In genomic region chr22:27892811-27893210, GRCh38 we compare ENCODE assay signal across 21 cellular contexts. TPM values are rescaled to one million over a fixed set of nuclear protein-coding genes. Genes with fewer than 3 reads are reported as not detected.
DNase-seq lines count a peak whose midpoint lies in the region; ATAC-seq and TF ChIP-seq lines count a peak whose summit lies in the region.
"Had no signal": no experiment of that assay in that cellular context is flagged by ENCODE, and none has a peak within 500 bp of the region (broad histone marks: within the 10 kb centered on the region; RNA-seq: fewer than 3 reads in every experiment).

No MANE protein-coding gene starts in this region.

- H3K9me3 Mint-ChIP-seq in activated T-cell treated with anti-CD3 and anti-CD28 coated beads, Interleukin-2, amount 50 U/mL, for 72 hours: no peaks in the 10 kb centered on the region
- H3K9me3 Mint-ChIP-seq in activated T-cell treated with anti-CD3 and anti-CD28 coated beads, Interleukin-2, amount 50 U/mL, for 4 hours: no peaks in the 10 kb centered on the region
- H3K9me3 Mint-ChIP-seq in stimulated activated effector memory CD8-positive, alpha-beta T cell treated with anti-CD3 and anti-CD28 coated beads, Interleukin-12 subunit alpha, Interleukin-12 subunit beta, amount 100 ng/mL, for 72 hours: no peaks in the 10 kb centered on the region
- no peaks in the 10 kb centered on the region for H3K9me3 Mint-ChIP-seq in CD8-positive, alpha-beta T cell
- no peaks in the 10 kb centered on the region for H3K9me3 Mint-ChIP-seq in MCF 10A (ENCODE audit: unreplicated experiment)
- H3K9me3 Mint-ChIP-seq: brain; memory B cell; stimulated activated naive CD8-positive, alpha-beta T cell treated with anti-CD3 and anti-CD28 coated beads, Interleukin-15, amount 100 ng/mL, for 72 hours had no signal

- H3K36me3 ChIP-seq in esophagus muscularis mucosa (peaks cover 13 to 96% (median 79%) of the 10 kb centered on the region in 4 donors), liver (ENCODE audit: control insufficient read depth in 4 of 4, insufficient read depth in 3 of 4, low read depth in 1 of 4, low read length in 3 of 4) (peaks cover 0 to 24% (median 10%) of the 10 kb centered on the region in 4 donors)
- peaks cover 28% of the 10 kb centered on the region for H3K36me3 ChIP-seq in CD8-positive, alpha-beta T cell (ENCODE audit: insufficient read depth, low read length)

- CTCF ChIA-PET in CD8-positive, alpha-beta T cell (lab: Charles Lee): no interaction called here
- CTCF ChIA-PET in MCF 10A (lab: Yijun Ruan, JAX): interaction anchor here (0.6 to 2.0 kb wide), 6 partner anchors 9 to 616 kb away, joined by 3 to 8 read pairs (median 4); no protein-coding TSS in a partner anchor

- intact Hi-C loops in esophagus muscularis mucosa (cut with DNase I): no loop called here
- intact Hi-C loops in CD8-positive, alpha-beta T cell (cut with DNase I, micrococcal nuclease): no loop called here
- intact Hi-C loops in MCF 10A (cut with micrococcal nuclease): no loop called here

- no peak overlapping the region for H3K4me3 Mint-ChIP-seq in activated T-cell treated with anti-CD3 and anti-CD28 coated beads, Interleukin-2, amount 50 U/mL, for 72 hours
- no peak overlapping the region for H3K4me3 Mint-ChIP-seq in activated T-cell treated with anti-CD3 and anti-CD28 coated beads, Interleukin-2, amount 50 U/mL, for 4 hours
- no peak overlapping the region for H3K4me3 Mint-ChIP-seq in stimulated activated effector memory CD8-positive, alpha-beta T cell treated with anti-CD3 and anti-CD28 coated beads, Interleukin-12 subunit alpha, Interleukin-12 subunit beta, amount 100 ng/mL, for 72 hours
- H3K4me3 Mint-ChIP-seq in CD8-positive, alpha-beta T cell: no peak overlapping the region
- no peak overlapping the region for H3K4me3 Mint-ChIP-seq in MCF 10A (ENCODE audit: unreplicated experiment)
- H3K4me3 Mint-ChIP-seq: brain; memory B cell; stimulated activated naive CD8-positive, alpha-beta T cell treated with anti-CD3 and anti-CD28 coated beads, Interleukin-15, amount 100 ng/mL, for 72 hours had no signal

- H3K9me3 ChIP-seq in esophagus muscularis mucosa: no peaks in the 10 kb centered on the region
- no peaks in the 10 kb centered on the region for H3K9me3 ChIP-seq in liver (ENCODE audit: control insufficient read depth in 4 of 4, low read length in 3 of 4)
- H3K9me3 ChIP-seq in CD8-positive, alpha-beta T cell (ENCODE audit: low read length): no peaks in the 10 kb centered on the region
- H3K9me3 ChIP-seq: transverse colon had no signal

- peak overlapping the region; percentile 50 to 64 (median 60) for H3K27ac ChIP-seq in esophagus muscularis mucosa (replicated peaks in 1 of 4)
- H3K27ac ChIP-seq in liver (ENCODE audit: low read depth in 1 of 2, low read length in 2 of 2): peak overlapping the region; percentile 79 to 82
- H3K27ac ChIP-seq in CD8-positive, alpha-beta T cell (ENCODE audit: low read depth, low read length): no peak overlapping the region

- H3K27me3 ChIP-seq in esophagus muscularis mucosa (no peaks in the 10 kb centered on the region), liver (ENCODE audit: control insufficient read depth in 4 of 4, insufficient read depth in 4 of 4, low read length in 3 of 4) (no peaks in the 10 kb centered on the region)
- H3K27me3 ChIP-seq in CD8-positive, alpha-beta T cell (ENCODE audit: insufficient read depth, low read length): no peaks in the 10 kb centered on the region
- H3K27me3 ChIP-seq: transverse colon had no signal

- TF ChIP-seq RAD21 in liver (IDR thresholded peaks at IDR 0.05): peak; percentile 33 to 49

- no peak for ATAC-seq in activated T-cell treated with anti-CD3 and anti-CD28 coated beads, Interleukin-2, amount 50 U/mL, for 72 hours (replicated peaks in 1 of 2)
- ATAC-seq in activated T-cell treated with anti-CD3 and anti-CD28 coated beads, Interleukin-2, amount 50 U/mL, for 4 hours: no peak
- ATAC-seq in stimulated activated effector memory CD8-positive, alpha-beta T cell treated with anti-CD3 and anti-CD28 coated beads, Interleukin-12 subunit alpha, Interleukin-12 subunit beta, amount 100 ng/mL, for 72 hours: no peak
- ATAC-seq in CD8-positive, alpha-beta T cell: no peak
- no peak for ATAC-seq in GM18909 (IDR thresholded peaks at IDR 0.05; ENCODE audit: poor library complexity, unreplicated experiment)
- ATAC-seq: stimulated activated naive CD8-positive, alpha-beta T cell treated with anti-CD3 and anti-CD28 coated beads, Interleukin-15, amount 100 ng/mL, for 72 hours had no signal

- POLR2A ChIA-PET in CD8-positive, alpha-beta T cell (lab: Charles Lee): no interaction called here
- POLR2A ChIA-PET in MCF 10A (lab: Yijun Ruan, JAX): interaction anchor here (0.6 to 1.5 kb wide), 2 partner anchors 14 to 26 kb away, joined by 3 to 4 read pairs; partner anchors contain the start of gene PITPNB

- H3K27ac Mint-ChIP-seq in activated T-cell treated with anti-CD3 and anti-CD28 coated beads, Interleukin-2, amount 50 U/mL, for 72 hours: peak overlapping the region; percentile 85
- H3K27ac Mint-ChIP-seq in stimulated activated effector memory CD8-positive, alpha-beta T cell treated with anti-CD3 and anti-CD28 coated beads, Interleukin-12 subunit alpha, Interleukin-12 subunit beta, amount 100 ng/mL, for 72 hours: peak overlapping the region; percentile 79
- no peak overlapping the region for H3K27ac Mint-ChIP-seq in CD8-positive, alpha-beta T cell
- H3K27ac Mint-ChIP-seq in MCF 10A (ENCODE audit: low read depth, unreplicated experiment): no peak overlapping the region
- H3K27ac Mint-ChIP-seq: memory B cell had no signal

- TF ChIP-seq POLR2A in esophagus muscularis mucosa (IDR thresholded peaks at IDR 0.05; ENCODE audit: low read depth): no peak

- TF ChIP-seq EP300 in esophagus muscularis mucosa (IDR thresholded peaks at IDR 0.05): no peak

- H3K4me3 ChIP-seq in esophagus muscularis mucosa (no peak overlapping the region), liver (ENCODE audit: low read depth in 1 of 3, low read length in 3 of 3) (no peak overlapping the region)
- H3K4me3 ChIP-seq in CD8-positive, alpha-beta T cell (ENCODE audit: low read depth, low read length): no peak overlapping the region
- H3K4me3 ChIP-seq: transverse colon had no signal

- H3K9ac ChIP-seq in liver (ENCODE audit: low read depth in 1 of 2, low read length in 2 of 2): peak overlapping the region in 1 of 2 donors; percentile 34

- no peaks in the 10 kb centered on the region for H3K27me3 Mint-ChIP-seq in activated T-cell treated with anti-CD3 and anti-CD28 coated beads, Interleukin-2, amount 50 U/mL, for 72 hours (ENCODE audit: low read depth)
- H3K27me3 Mint-ChIP-seq in activated T-cell treated with anti-CD3 and anti-CD28 coated beads, Interleukin-2, amount 50 U/mL, for 4 hours (ENCODE audit: low read depth): no peaks in the 10 kb centered on the region
- H3K27me3 Mint-ChIP-seq in CD8-positive, alpha-beta T cell (ENCODE audit: low read depth): no peaks in the 10 kb centered on the region
- no peaks in the 10 kb centered on the region for H3K27me3 Mint-ChIP-seq in MCF 10A (ENCODE audit: insufficient read depth, unreplicated experiment)
- H3K27me3 Mint-ChIP-seq: brain; memory B cell; stimulated activated naive CD8-positive, alpha-beta T cell treated with anti-CD3 and anti-CD28 coated beads, Interleukin-15, amount 100 ng/mL, for 72 hours had no signal

- H3K4me1 ChIP-seq in esophagus muscularis mucosa: peaks cover 31 to 46% (median 34%) of the 10 kb centered on the region in 4 donors
- H3K4me1 ChIP-seq in liver (ENCODE audit: control insufficient read depth in 4 of 4, insufficient read depth in 4 of 4, low read length in 3 of 4): peaks cover 5 to 57% (median 41%) of the 10 kb centered on the region in 4 donors
- no peaks in the 10 kb centered on the region for H3K4me1 ChIP-seq in CD8-positive, alpha-beta T cell (ENCODE audit: insufficient read depth, low read length)
- H3K4me1 ChIP-seq: transverse colon had no signal

- BruUV-seq in MCF 10A (replicated peaks; lab: Mats Ljungman, UMichigan): no TSS peak

- DNase-seq in activated T-cell treated with anti-CD3 and anti-CD28 coated beads, Interleukin-2, amount 50 U/mL, for 72 hours: no peak
- DNase-seq in activated T-cell treated with anti-CD3 and anti-CD28 coated beads, Interleukin-2, amount 50 U/mL, for 4 hours: no peak
- DNase-seq in esophagus muscularis mucosa (ENCODE audit: extremely low spot score): no peak
- no peak for DNase-seq in stimulated activated effector memory CD8-positive, alpha-beta T cell treated with anti-CD3 and anti-CD28 coated beads, Interleukin-12 subunit alpha, Interleukin-12 subunit beta, amount 100 ng/mL, for 72 hours (ENCODE audit: low spot score in 2 of 2)
- DNase-seq in CD8-positive, alpha-beta T cell: no peak
- no peak for DNase-seq in MCF 10A (ENCODE audit: unreplicated experiment)
- DNase-seq: activated CD8-positive, alpha-beta memory T cell treated with anti-CD3 and anti-CD28 coated beads, Interleukin-2, amount 50 U/mL, for 4 hours; activated effector memory CD4-positive, alpha-beta T cell treated with Interleukin-2 at 50 U/mL for 16 hours; effector CD8-positive, alpha-beta T cell; H7; NCI-H1048; NCI-H1694; NCI-H2171; NCI-H524; posterior cingulate gyrus; stimulated activated naive CD8-positive, alpha-beta T cell treated with anti-CD3 and anti-CD28 coated beads, Interleukin-15, amount 100 ng/mL, for 72 hours; transverse colon had no signal

- H3K36me3 Mint-ChIP-seq in activated T-cell treated with anti-CD3 and anti-CD28 coated beads, Interleukin-2, amount 50 U/mL, for 72 hours (ENCODE audit: insufficient read depth in 2 of 2): peaks cover 13 to 31% of the 10 kb centered on the region in 2 donors
- H3K36me3 Mint-ChIP-seq in activated T-cell treated with anti-CD3 and anti-CD28 coated beads, Interleukin-2, amount 50 U/mL, for 4 hours (ENCODE audit: insufficient read depth): peaks cover 61% of the 10 kb centered on the region
- peaks cover 100% of the 10 kb centered on the region for H3K36me3 Mint-ChIP-seq in stimulated activated effector memory CD8-positive, alpha-beta T cell treated with anti-CD3 and anti-CD28 coated beads, Interleukin-12 subunit alpha, Interleukin-12 subunit beta, amount 100 ng/mL, for 72 hours
- H3K36me3 Mint-ChIP-seq in CD8-positive, alpha-beta T cell: peaks cover 87% of the 10 kb centered on the region
- peaks cover 88% of the 10 kb centered on the region for H3K36me3 Mint-ChIP-seq in MCF 10A (ENCODE audit: insufficient read depth, unreplicated experiment)

- TF ChIP-seq CTCF in esophagus muscularis mucosa (IDR thresholded peaks at IDR 0.05) (no peak), liver (IDR thresholded peaks at IDR 0.05; ENCODE audit: low read depth, low read length, missing input control) (no peak), MCF 10A (IDR thresholded peaks at IDR 0.05; ENCODE audit: unreplicated experiment) (no peak)
- TF ChIP-seq CTCF in CD8-positive, alpha-beta T cell (IDR thresholded peaks at IDR 0.05): no peak

- peaks cover 8% of the 10 kb centered on the region for H3K4me1 Mint-ChIP-seq in activated T-cell treated with anti-CD3 and anti-CD28 coated beads, Interleukin-2, amount 50 U/mL, for 72 hours (ENCODE audit: low read depth)
- H3K4me1 Mint-ChIP-seq in activated T-cell treated with anti-CD3 and anti-CD28 coated beads, Interleukin-2, amount 50 U/mL, for 4 hours (ENCODE audit: low read depth): peaks cover 10% of the 10 kb centered on the region
- peaks cover 16% of the 10 kb centered on the region for H3K4me1 Mint-ChIP-seq in stimulated activated effector memory CD8-positive, alpha-beta T cell treated with anti-CD3 and anti-CD28 coated beads, Interleukin-12 subunit alpha, Interleukin-12 subunit beta, amount 100 ng/mL, for 72 hours
- H3K4me1 Mint-ChIP-seq in CD8-positive, alpha-beta T cell (ENCODE audit: low read depth): no peaks in the 10 kb centered on the region
- peaks cover 5% of the 10 kb centered on the region for H3K4me1 Mint-ChIP-seq in MCF 10A (ENCODE audit: insufficient read depth, unreplicated experiment)
- H3K4me1 Mint-ChIP-seq: brain; stimulated activated naive CD8-positive, alpha-beta T cell treated with anti-CD3 and anti-CD28 coated beads, Interleukin-15, amount 100 ng/mL, for 72 hours had no signal

- 60% methylated on average over 5 of the region's 5 CpGs for WGBS in esophagus muscularis mucosa
- 26% methylated on average over 5 of the region's 5 CpGs for WGBS in liver

RNA-seq across cellular contexts. Expression of gene PITPNB, which starts 26.2 kb away (rescaled TPM):
- 100 to 1,000 TPM in 1 of 2 donors, 10 to 100 TPM in 1; 97.2 to 102 TPM for total RNA-seq in activated T-cell treated with anti-CD3 and anti-CD28 coated beads, Interleukin-2, amount 50 U/mL, for 72 hours
- total RNA-seq in activated T-cell treated with anti-CD3 and anti-CD28 coated beads, Interleukin-2, amount 50 U/mL, for 4 hours: 100 to 1,000 TPM; 134 to 151 (median 149) TPM
- 10 to 100 TPM; 70.3 to 99.7 (median 89.3) TPM for total RNA-seq in esophagus muscularis mucosa
- 10 to 100 TPM; 18.4 to 42.8 TPM for total RNA-seq in liver
- polyA plus RNA-seq in liver: 10 to 100 TPM; 26.0 to 57.4 TPM
- 10 to 100 TPM; 40.8 to 41.5 TPM for total RNA-seq in CD8-positive, alpha-beta T cell
- 93.1 and 124 TPM in 2 replicates for total RNA-seq in MCF 10A (2022)

Comparison
In these comparisons a context has a peak if more than half of its experiments do, and no peak if none do; other contexts are left out.
1. H3K27ac Mint-ChIP-seq: peak in activated T-cell treated with anti-CD3 and anti-CD28 coated beads, Interleukin-2, amount 50 U/mL, for 72 hours (single experiment) and stimulated activated effector memory CD8-positive, alpha-beta T cell treated with anti-CD3 and anti-CD28 coated beads, Interleukin-12 subunit alpha, Interleukin-12 subunit beta, amount 100 ng/mL, for 72 hours (single experiment); none in CD8-positive, alpha-beta T cell (single experiment) and MCF 10A (single experiment).